Comparison of ENCODE assay signal across 20 cellular contexts in genomic region chr10:100645111-100645510, GRCh38.
A peak's percentile ranks its signal among the peaks of the same experiment; 100 is the strongest.
DNase-seq lines count a peak whose midpoint lies in the region; ATAC-seq and TF ChIP-seq lines count a peak whose summit lies in the region.
"Had no signal": no experiment of that assay in that cellular context is flagged by ENCODE, and none has a peak within 500 bp of the region (broad histone marks: within the 10 kb centered on the region; RNA-seq: fewer than 3 reads in every experiment).

No MANE protein-coding gene starts in this region.

- peaks cover 14% of the 10 kb centered on the region for H3K27me3 Mint-ChIP-seq in nephron progenitor cell (ENCODE audit: low read depth, poor library complexity)

- H3K9me3 ChIP-seq in hepatocyte (ENCODE audit: low read depth), result no peaks in the 10 kb centered on the region
- H3K9me3 ChIP-seq in body of pancreas, result no peaks in the 10 kb centered on the region
- H3K9me3 ChIP-seq: A549, Caco-2 had no signal

- no peaks in the 10 kb centered on the region for H3K9me3 Mint-ChIP-seq in nephron progenitor cell
- H3K9me3 Mint-ChIP-seq: CD4-positive, alpha-beta T cell had no signal

- H3K4me1 ChIP-seq in hepatocyte (ENCODE audit: insufficient read depth) (no peaks in the 10 kb centered on the region), body of pancreas (no peaks in the 10 kb centered on the region)
- H3K4me1 ChIP-seq: A549, Caco-2 had no signal

- WGBS in hepatocyte (ENCODE audit: low lambda C conversion rate, missing lambda C conversion rate), result 59% methylated on average over 5 of the region's 5 CpGs
- 45 to 48% methylated on average over 5 of the region's 5 CpGs for WGBS in body of pancreas, 2 donors

- H3K79me2 ChIP-seq in hepatocyte, result no peaks in the 10 kb centered on the region

- H3K9me2 ChIP-seq in hepatocyte (replicated peaks; ENCODE audit: insufficient read depth), result no peaks in the 10 kb centered on the region

- no peak for TF ChIP-seq POLR2A in body of pancreas (IDR thresholded peaks at IDR 0.05)

- H3K4me2 ChIP-seq in hepatocyte, result no peak overlapping the region
- H3K4me2 ChIP-seq: A549 had no signal

- intact Hi-C loops in body of pancreas (cut with DNase I), result no loop called here

- no peaks in the 10 kb centered on the region for H3K36me3 Mint-ChIP-seq in nephron progenitor cell (ENCODE audit: low read depth)
- H3K36me3 Mint-ChIP-seq: IgD-negative memory B cell had no signal

- H3K4me1 Mint-ChIP-seq in nephron progenitor cell, result peaks cover 56% of the 10 kb centered on the region

- no peak overlapping the region for H3K4me3 ChIP-seq in hepatocyte
- H3K4me3 ChIP-seq in body of pancreas, result no peak overlapping the region
- H3K4me3 ChIP-seq: A549, GM12878 had no signal

- ATAC-seq in body of pancreas, result no peak
- ATAC-seq: GM12878, HepG2 had no signal

- peak overlapping the region; percentile 41 for H3K27ac Mint-ChIP-seq in nephron progenitor cell
- H3K27ac Mint-ChIP-seq: CD4-positive, alpha-beta T cell had no signal

- DNase-seq in DMS53 (lab: John Stamatoyannopoulos, UW), result peak; percentile 15
- no peak for DNase-seq in DMS53 treated with DMSO at 0.1 percent for 48 hours (lab: John Stamatoyannopoulos, UW; ENCODE audit: unreplicated experiment)
- DNase-seq in hepatocyte (ENCODE audit: low spot score), result peak; percentile 20
- no peak for DNase-seq in nephron progenitor cell
- DNase-seq in body of pancreas, result no peak
- no peak for DNase-seq in DMS 273 (lab: John Stamatoyannopoulos, UW; ENCODE audit: unreplicated experiment)
- DNase-seq in KG1 (lab: John Stamatoyannopoulos, UW), result no peak
- DNase-seq: AML-193; Caco-2; CD4-positive, alpha-beta T cell; DMS153; DND-41; EL; HCEC 1CT had no signal

- TF ChIP-seq CTCF in hepatocyte (IDR thresholded peaks at IDR 0.05; ENCODE audit: poor library complexity) (no peak), nephron progenitor cell (IDR thresholded peaks at IDR 0.05) (no peak), body of pancreas (IDR thresholded peaks at IDR 0.05) (no peak)

- peak overlapping the region; percentile 15 for H3K4me3 Mint-ChIP-seq in nephron progenitor cell
- H3K4me3 Mint-ChIP-seq: CD4-positive, alpha-beta T cell; IgD-negative memory B cell had no signal

- H3K36me3 ChIP-seq in hepatocyte (replicated peaks; ENCODE audit: insufficient read depth, low read depth), result no peaks in the 10 kb centered on the region
- no peaks in the 10 kb centered on the region for H3K36me3 ChIP-seq in body of pancreas (replicated peaks in 1 of 2; ENCODE audit: insufficient read depth in 1 of 2, low read depth in 2 of 2)

- no peaks in the 10 kb centered on the region for H4K20me1 ChIP-seq in hepatocyte (ENCODE audit: insufficient read depth, poor library complexity, severe bottlenecking)

- H3K27ac ChIP-seq in hepatocyte, result no peak overlapping the region
- H3K27ac ChIP-seq in body of pancreas, result no peak overlapping the region
- H3K27ac ChIP-seq: 22Rv1, A549, C4-2B had no signal

- H2AFZ ChIP-seq in hepatocyte, result no peak overlapping the region

- H3K27me3 ChIP-seq in hepatocyte (peaks cover 64% of the 10 kb centered on the region), body of pancreas (no peaks in the 10 kb centered on the region)

Comparison
In these comparisons a context has a peak if more than half of its experiments do, and no peak if none do; other contexts are left out.
1. DNase-seq: peak in DMS53 (single experiment) and hepatocyte (single experiment); none in DMS53 treated with DMSO at 0.1 percent for 48 hours (single experiment), nephron progenitor cell (single experiment), body of pancreas (0 of 4), DMS 273 (single experiment) and KG1 (single experiment).